Comparison of ENCODE assay signal across 24 cellular contexts in the genomic region with DNA sequence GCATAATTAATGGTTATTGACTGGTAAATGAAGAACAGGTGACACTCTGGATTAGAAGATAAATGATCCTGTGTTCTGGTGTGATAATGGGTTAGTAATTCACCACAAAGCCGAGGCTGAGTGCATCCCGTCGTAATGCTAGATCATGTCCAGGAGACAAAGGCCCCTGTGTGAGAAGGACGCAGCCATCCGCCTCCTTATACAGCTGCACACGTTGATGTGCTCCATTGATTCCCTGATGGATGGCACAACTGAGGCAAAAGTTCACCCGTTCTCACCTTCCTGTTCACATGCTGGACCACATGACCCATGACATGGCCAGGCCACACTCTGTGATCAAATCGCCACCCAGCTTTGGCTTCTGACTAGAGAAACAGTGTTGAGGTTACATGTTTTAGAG.
A peak's percentile ranks its signal among the peaks of the same experiment; 100 is the strongest.
DNase-seq lines count a peak whose midpoint lies in the region; FAIRE-seq and TF ChIP-seq lines count a peak whose summit lies in the region.
"Had no signal": no experiment of that assay in that cellular context is flagged by ENCODE, and none has a peak within 500 bp of the region (broad histone marks: within the 10 kb centered on the region; RNA-seq: fewer than 3 reads in every experiment).

No MANE protein-coding gene starts in this region.

- no peak overlapping the region for H3K4me3 ChIP-seq in tibial artery
- H3K4me3 ChIP-seq: GM12878, GM23248 had no signal

- intact Hi-C loops in tibial artery (cut with DNase I; ENCODE audit: low total_unique reads), result no loop called here

- no peaks in the 10 kb centered on the region for H3K9me3 ChIP-seq in tibial artery

- no peak for FAIRE-seq in H54 (lab: Jason Lieb, UNC)
- FAIRE-seq: GM12878, HepG2, keratinocyte, urothelium cell line had no signal

- H3K27ac ChIP-seq in tibial artery, result peak overlapping the region; percentile 72 to 78
- H3K27ac ChIP-seq: 22Rv1, GM23248, RWPE1 had no signal

- no peaks in the 10 kb centered on the region for H3K27me3 ChIP-seq in tibial artery

- H3K36me3 ChIP-seq in tibial artery, result no peaks in the 10 kb centered on the region

- TF ChIP-seq POLR2A in H54 (IDR thresholded peaks at IDR 0.05; ENCODE audit: low read depth, low read length) (no peak), erythroblast (IDR thresholded peaks at IDR 0.05; ENCODE audit: low read length) (no peak)

- in situ Hi-C loops in SK-MEL-5 (cut with HindIII; ENCODE audit: low pct_unique_long_range_greater_than_20kb, low sequenced_read_pairs), result no loop called here

- peaks cover 0 to 33% (median 3%) of the 10 kb centered on the region in 4 donors for H3K4me1 ChIP-seq in tibial artery

- DNase-seq in NCI-H2081 (lab: John Stamatoyannopoulos, UW) (peak; percentile 17 to 68), NCI-H2081 treated with DMSO at 0.1 percent for 48 hours (lab: John Stamatoyannopoulos, UW) (no peak), SK-MEL-5 (ENCODE audit: low read depth, low spot score) (peak; percentile 95), left kidney (ENCODE audit: low read depth, low spot score) (peak; percentile 93), tibial artery (no peak), H54 (ENCODE audit: insufficient read length, low spot score) (no peak), erythroblast (lab: John Stamatoyannopoulos, UW) (no peak), NCI-H1105 (lab: John Stamatoyannopoulos, UW) (no peak)
- DNase-seq: activated CD4-positive, alpha-beta T cell treated with anti-CD3 and anti-CD28 coated beads for 4 hours; activated T-cell treated with anti-CD3 and anti-CD28 coated beads, Interleukin-2, amount 50 U/mL, for 48 hours; CD4-positive, CD25-positive, alpha-beta regulatory T cell; EL; GM23248; NCI-H187 treated with DMSO at 0.1 percent for 48 hours; NCI-H2227 treated with DMSO at 0.1 percent for 48 hours; NCI-H526 treated with DMSO at 0.1 percent for 48 hours; stimulated activated CD4-positive, alpha-beta T cell treated with anti-CD3 and anti-CD28 coated beads, Interleukin-15, amount 100 ng/mL, for 24 hours; stimulated activated naive CD4-positive, alpha-beta T cell had no signal

- no peak for TF ChIP-seq CTCF in tibial artery (IDR thresholded peaks at IDR 0.05)

Comparison
In these comparisons a context has a peak if more than half of its experiments do, and no peak if none do; other contexts are left out.
1. DNase-seq: peak in NCI-H2081 (2 of 2), SK-MEL-5 (single experiment) and left kidney (single experiment); none in NCI-H2081 treated with DMSO at 0.1 percent for 48 hours (single experiment), tibial artery (0 of 2), H54 (single experiment), erythroblast (0 of 2) and NCI-H1105 (single experiment).